In the genomic region with DNA sequence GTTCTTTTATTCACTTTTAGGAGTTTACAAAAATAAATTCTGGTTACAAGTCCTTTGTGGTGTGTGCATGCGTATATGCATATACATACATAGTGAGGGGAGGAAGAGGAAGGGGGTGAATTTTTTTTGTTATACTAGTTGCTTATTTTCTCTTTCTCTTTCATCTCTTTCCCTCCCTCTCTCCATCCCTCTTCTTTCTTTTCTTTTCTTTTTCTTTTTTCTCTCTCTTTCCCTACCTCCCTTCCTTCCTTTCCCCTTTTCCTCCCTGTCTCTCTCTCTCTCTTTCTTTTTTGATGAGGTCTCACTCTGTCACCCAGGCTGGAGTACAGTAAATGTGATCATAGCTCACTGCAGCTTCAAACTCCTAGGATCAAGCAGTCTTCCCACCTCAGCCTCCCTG, we compare ENCODE assay signal across 11 cellular contexts.
"Had no signal": no experiment of that assay in that cellular context is flagged by ENCODE, and none has a peak within 500 bp of the region (broad histone marks: within the 10 kb centered on the region; RNA-seq: fewer than 3 reads in every experiment).

No MANE protein-coding gene starts in this region.

- ATAC-seq: gastrocnemius medialis, heart left ventricle, lower lobe of right lung had no signal

- H3K27ac Mint-ChIP-seq: activated B cell treated with CpG ODN at 0.5 μM for 24 hours had no signal

- H3K27me3 Mint-ChIP-seq: activated B cell treated with CpG ODN at 0.5 μM for 24 hours had no signal

- H3K4me3 Mint-ChIP-seq: activated B cell treated with CpG ODN at 0.5 μM for 24 hours had no signal

- H3K9me3 Mint-ChIP-seq: activated B cell treated with CpG ODN at 0.5 μM for 24 hours had no signal

- DNase-seq: activated B cell treated with CpG ODN at 0.5 μM for 24 hours; activated CD4-positive, alpha-beta T cell treated with anti-CD3 and anti-CD28 coated beads, Interleukin-2, amount 50 U/mL, for 1 hour; dorsolateral prefrontal cortex; erythroblast; gastrocnemius medialis; heart left ventricle; lower lobe of right lung; midbrain; stimulated activated CD4-positive, alpha-beta T cell treated with anti-CD3 and anti-CD28 coated beads, Interleukin-1b, Interleukin-23, amount 100 ng/mL, for 48 hours; T-helper 2 cell; uterus had no signal
